ENCODE assay signal across 11 cellular contexts in the genomic region with DNA sequence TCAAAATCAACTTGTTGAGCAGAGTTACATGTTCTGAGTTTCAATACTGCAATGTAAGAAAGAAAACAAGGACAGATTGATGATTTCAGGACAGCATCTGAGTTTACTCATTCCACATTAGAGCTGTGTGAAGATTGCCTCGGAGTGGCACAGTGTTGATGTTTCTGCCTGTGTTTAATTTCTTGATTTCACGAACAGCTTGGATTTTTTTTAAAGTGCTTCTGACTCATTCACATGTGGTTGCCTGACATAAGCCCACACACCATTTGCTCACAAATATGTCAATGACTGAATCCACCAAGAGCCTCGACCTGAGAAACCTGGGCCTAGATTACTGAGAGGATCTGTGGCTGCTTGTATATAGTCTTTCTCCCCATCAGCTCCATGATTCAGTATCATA.
DNase-seq lines count a peak whose midpoint lies in the region; ATAC-seq, FAIRE-seq and TF ChIP-seq lines count a peak whose summit lies in the region.
"Had no signal": no experiment of that assay in that cellular context is flagged by ENCODE, and none has a peak within 500 bp of the region (broad histone marks: within the 10 kb centered on the region; RNA-seq: fewer than 3 reads in every experiment).

No MANE protein-coding gene starts in this region.

- peak overlapping the region; percentile 34 for H3K27ac ChIP-seq in keratinocyte (ENCODE audit: control insufficient read depth, insufficient read depth, low read length)
- no peak overlapping the region for H3K27ac ChIP-seq in effector memory CD4-positive, alpha-beta T cell (ENCODE audit: insufficient read depth, low read length, poor library complexity, severe bottlenecking)
- H3K27ac ChIP-seq in neural progenitor cell = no peak overlapping the region
- H3K27ac ChIP-seq: SK-N-MC had no signal

- no peak overlapping the region for H3K4me3 ChIP-seq in keratinocyte (ENCODE audit: control insufficient read depth in 2 of 3, extremely low read depth in 1 of 3, insufficient read depth in 2 of 3, low read depth in 1 of 3, low read length in 3 of 3)
- no peak overlapping the region for H3K4me3 ChIP-seq in effector memory CD4-positive, alpha-beta T cell (ENCODE audit: insufficient read depth, low read depth, low read length, poor library complexity, severe bottlenecking)
- no peak overlapping the region for H3K4me3 ChIP-seq in neural progenitor cell
- H3K4me3 ChIP-seq: SK-N-MC had no signal

- no peaks in the 10 kb centered on the region for H4K20me1 ChIP-seq in keratinocyte (ENCODE audit: control insufficient read depth, extremely low read depth, insufficient read depth, low read length)
- H4K20me1 ChIP-seq in neural progenitor cell (ENCODE audit: low read depth) = no peaks in the 10 kb centered on the region

- H3K27me3 ChIP-seq in keratinocyte (ENCODE audit: control insufficient read depth, extremely low read depth, insufficient read depth, low read length) (no peaks in the 10 kb centered on the region), neural progenitor cell (no peaks in the 10 kb centered on the region)
- no peaks in the 10 kb centered on the region for H3K27me3 ChIP-seq in effector memory CD4-positive, alpha-beta T cell (replicated peaks; ENCODE audit: control insufficient read depth, insufficient read depth, low read length, poor library complexity, severe bottlenecking)

- peak overlapping the region; percentile 27 for H2AFZ ChIP-seq in keratinocyte (ENCODE audit: control insufficient read depth, low read length)
- H2AFZ ChIP-seq in neural progenitor cell (replicated peaks) = no peak overlapping the region

- H3K9ac ChIP-seq in keratinocyte (ENCODE audit: control insufficient read depth, extremely low read depth, insufficient read depth, low read length) (no peak overlapping the region), neural progenitor cell (no peak overlapping the region)

- no peaks in the 10 kb centered on the region for H3K36me3 Mint-ChIP-seq in neural progenitor cell

- H3K9me3 ChIP-seq in keratinocyte (ENCODE audit: control insufficient read depth, low read depth, low read length) (no peaks in the 10 kb centered on the region), neural progenitor cell (ENCODE audit: low read depth) (no peaks in the 10 kb centered on the region)
- no peaks in the 10 kb centered on the region for H3K9me3 ChIP-seq in effector memory CD4-positive, alpha-beta T cell (ENCODE audit: control insufficient read depth, low read length)

- H3F3A ChIP-seq in neural progenitor cell (ENCODE audit: low read depth) = peaks cover 12% of the 10 kb centered on the region

- TF ChIP-seq CTCF in keratinocyte (optimal IDR thresholded peaks at IDR 0.05 in 1 of 3, IDR thresholded peaks at IDR 0.05 in 1 of 3, conservative IDR thresholded peaks at IDR 0.05 in 1 of 3; ENCODE audit: extremely low read depth in 1 of 3, insufficient read depth in 2 of 3, low read length in 3 of 3) = no peak
- no peak for TF ChIP-seq CTCF in neural progenitor cell (IDR thresholded peaks at IDR 0.05)

- dilution Hi-C loops in keratinocyte (cut with MboI; ENCODE audit: extremely low pct_ligation_motif_present, low sequenced_read_pairs) = no loop called here

- H3K4me3 Mint-ChIP-seq in neural progenitor cell = no peak overlapping the region

- no peaks in the 10 kb centered on the region for H3K36me3 ChIP-seq in keratinocyte (ENCODE audit: control insufficient read depth in 2 of 2, extremely low read depth in 1 of 2, insufficient read depth in 2 of 2, low read length in 2 of 2)
- H3K36me3 ChIP-seq in effector memory CD4-positive, alpha-beta T cell (ENCODE audit: control insufficient read depth, insufficient read depth, low read length) = no peaks in the 10 kb centered on the region
- no peaks in the 10 kb centered on the region for H3K36me3 ChIP-seq in neural progenitor cell

- ATAC-seq in HG02798 (IDR thresholded peaks at IDR 0.05; ENCODE audit: poor library complexity, unreplicated experiment) (peak; percentile 33), GM19452 (IDR thresholded peaks at IDR 0.05; ENCODE audit: unreplicated experiment) (no peak)

- no peaks in the 10 kb centered on the region for H3K79me2 ChIP-seq in keratinocyte (ENCODE audit: control insufficient read depth, insufficient read depth, low read length)
- H3K79me2 ChIP-seq in neural progenitor cell (ENCODE audit: low read depth) = no peaks in the 10 kb centered on the region

- H3K9me1 ChIP-seq in keratinocyte (ENCODE audit: control insufficient read depth, extremely low read depth, insufficient read depth, low read length) = no peaks in the 10 kb centered on the region

- H3K4me2 ChIP-seq in keratinocyte (ENCODE audit: control insufficient read depth, extremely low read depth, insufficient read depth, low read depth, low read length) (peak overlapping the region; percentile 37), neural progenitor cell (no peak overlapping the region)

- peak; percentile 51 for FAIRE-seq in keratinocyte (lab: Jason Lieb, UNC)

- H3K27me3 Mint-ChIP-seq in neural progenitor cell (ENCODE audit: insufficient read depth, low read depth) = peaks cover 4% of the 10 kb centered on the region

- peaks cover 30% of the 10 kb centered on the region for H3K4me1 Mint-ChIP-seq in neural progenitor cell

- H3K4me1 ChIP-seq in keratinocyte (ENCODE audit: control insufficient read depth, extremely low read depth, insufficient read depth, low read length) (peaks cover 8% of the 10 kb centered on the region), neural progenitor cell (peaks cover 14% of the 10 kb centered on the region)
- no peaks in the 10 kb centered on the region for H3K4me1 ChIP-seq in effector memory CD4-positive, alpha-beta T cell (ENCODE audit: control insufficient read depth, insufficient read depth, low read length, poor library complexity, severe bottlenecking)

- H3K9me3 Mint-ChIP-seq in neural progenitor cell = no peaks in the 10 kb centered on the region

- no peak overlapping the region for H3K27ac Mint-ChIP-seq in neural progenitor cell

- DNase-seq in Ammon's horn (ENCODE audit: low spot score) = peak; percentile 61
- peak; percentile 83 for DNase-seq in astrocyte of the hippocampus (ENCODE audit: low read depth, low spot score)
- peak; percentile 54 for DNase-seq in keratinocyte (ENCODE audit: low read depth, low spot score)
- no peak for DNase-seq in effector memory CD4-positive, alpha-beta T cell
- DNase-seq in retina = no peak
- no peak for DNase-seq in neural progenitor cell (ENCODE audit: low spot score)
- DNase-seq: NCI-H510A, occipital lobe had no signal

Comparison
In these comparisons a context has a peak if more than half of its experiments do, and no peak if none do; other contexts are left out.
1. DNase-seq: peak in Ammon's horn (single experiment), astrocyte of the hippocampus (single experiment) and keratinocyte (single experiment); none in effector memory CD4-positive, alpha-beta T cell (0 of 3), retina (single experiment) and neural progenitor cell (single experiment).